In the genomic region with DNA sequence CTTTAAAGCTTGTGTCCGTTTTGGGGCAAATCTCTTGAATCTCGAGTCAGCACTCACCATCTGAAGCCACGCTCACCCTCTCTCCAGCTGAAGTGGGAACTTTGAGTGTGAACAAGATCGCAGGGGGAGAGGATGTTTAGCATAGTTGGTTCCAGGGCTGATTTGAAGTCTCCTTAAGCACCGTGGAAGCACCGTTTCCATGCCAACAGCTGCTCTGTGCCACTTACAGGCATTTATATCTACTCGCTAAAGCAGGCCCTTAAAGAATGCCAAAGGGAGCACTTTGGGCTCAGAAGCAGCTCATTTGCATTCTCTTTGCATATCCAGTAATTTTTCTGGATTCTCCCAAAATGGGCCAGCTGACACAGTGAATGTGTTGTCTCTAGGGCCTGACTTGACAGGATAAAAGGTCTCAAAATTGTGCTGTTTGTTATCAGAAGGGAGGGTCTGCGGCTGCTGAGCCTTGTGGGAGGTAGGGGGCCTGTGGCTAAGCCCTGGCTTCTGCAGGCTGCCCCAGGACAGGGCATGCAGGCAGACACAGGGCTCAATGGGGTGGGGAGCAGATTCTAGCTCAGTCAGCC, we compare ENCODE assay signal across 17 cellular contexts.
DNase-seq lines count a peak whose midpoint lies in the region; ATAC-seq and TF ChIP-seq lines count a peak whose summit lies in the region.
"Had no signal": no experiment of that assay in that cellular context is flagged by ENCODE, and none has a peak within 500 bp of the region (broad histone marks: within the 10 kb centered on the region; RNA-seq: fewer than 3 reads in every experiment).

No MANE protein-coding gene starts in this region.

- TF ChIP-seq CTCF in brain (conservative IDR thresholded peaks at IDR 0.05) = no peak
- TF ChIP-seq CTCF in lower lobe of right lung (IDR thresholded peaks at IDR 0.05) = no peak
- TF ChIP-seq CTCF in retinal pigment epithelial cell (conservative IDR thresholded peaks at IDR 0.05; ENCODE audit: low read depth, low read length) = no peak

- H3K27me3 Mint-ChIP-seq in brain = peaks cover 4% of the 10 kb centered on the region
- peaks cover 39 to 58% of the 10 kb centered on the region in 2 donors for H3K27me3 Mint-ChIP-seq in effector memory CD8-positive, alpha-beta T cell
- H3K27me3 Mint-ChIP-seq: activated naive CD8-positive, alpha-beta T cell had no signal

- intact Hi-C loops in lower lobe of right lung (cut with DNase I) = no loop called here

- DNase-seq in NCI-H2227 (lab: John Stamatoyannopoulos, UW; ENCODE audit: unreplicated experiment) (peak; percentile 57), lower lobe of right lung (no peak), retinal pigment epithelial cell (ENCODE audit: low read depth) (peak; percentile 1), AG20443 (ENCODE audit: low spot score) (no peak), DMS114 treated with DMSO at 0.1 percent for 48 hours (lab: John Stamatoyannopoulos, UW; ENCODE audit: unreplicated experiment) (no peak), AG08395 (ENCODE audit: low spot score) (no peak)
- no peak for DNase-seq in effector memory CD8-positive, alpha-beta T cell
- DNase-seq: activated CD4-positive, alpha-beta memory T cell treated with anti-CD3 and anti-CD28 coated beads for 36 hours; activated T-cell treated with anti-CD3 and anti-CD28 coated beads, Interleukin-2, amount 50 U/mL, for 48 hours; heart right ventricle; KBM-7; kidney; NCI-H1092 had no signal

- H3K4me3 ChIP-seq in lower lobe of right lung (no peak overlapping the region), retinal pigment epithelial cell (ENCODE audit: low read length) (no peak overlapping the region)
- H3K4me3 ChIP-seq: heart right ventricle, tibial nerve had no signal

- peak overlapping the region in 4 of 5 experiments; percentile 44 to 70 (median 52) for H3K4me3 Mint-ChIP-seq in brain
- no peak overlapping the region for H3K4me3 Mint-ChIP-seq in effector memory CD8-positive, alpha-beta T cell
- H3K4me3 Mint-ChIP-seq: activated CD4-positive, alpha-beta memory T cell treated with anti-CD3 and anti-CD28 coated beads for 36 hours; activated naive CD8-positive, alpha-beta T cell had no signal

- no peaks in the 10 kb centered on the region for H3K36me3 Mint-ChIP-seq in brain
- no peaks in the 10 kb centered on the region for H3K36me3 Mint-ChIP-seq in effector memory CD8-positive, alpha-beta T cell (ENCODE audit: insufficient read depth)
- H3K36me3 Mint-ChIP-seq: activated CD4-positive, alpha-beta memory T cell treated with anti-CD3 and anti-CD28 coated beads for 36 hours; activated naive CD8-positive, alpha-beta T cell had no signal

- no peaks in the 10 kb centered on the region for H3K9me3 ChIP-seq in lower lobe of right lung

- no peaks in the 10 kb centered on the region for H3K4me1 ChIP-seq in lower lobe of right lung
- H3K4me1 ChIP-seq: heart right ventricle, parathyroid adenoma, tibial nerve had no signal

- ATAC-seq in lower lobe of right lung = peak; percentile 78 to 81
- no peak for ATAC-seq in effector memory CD8-positive, alpha-beta T cell (replicated peaks)
- ATAC-seq: heart right ventricle had no signal

- peaks cover 0 to 6% (median 5%) of the 10 kb centered on the region in 5 experiments for H3K9me3 Mint-ChIP-seq in brain
- H3K9me3 Mint-ChIP-seq in effector memory CD8-positive, alpha-beta T cell = no peaks in the 10 kb centered on the region

- no peak overlapping the region for H3K27ac ChIP-seq in lower lobe of right lung
- H3K27ac ChIP-seq: heart right ventricle, parathyroid adenoma, tibial nerve had no signal

- peaks cover 5% of the 10 kb centered on the region for H3K27me3 ChIP-seq in lower lobe of right lung (ENCODE audit: low read depth)
- H3K27me3 ChIP-seq: tibial nerve had no signal

- no peaks in the 10 kb centered on the region for H3K36me3 ChIP-seq in lower lobe of right lung
- H3K36me3 ChIP-seq: heart right ventricle, tibial nerve had no signal

- peaks cover 74% of the 10 kb centered on the region for H3K4me1 Mint-ChIP-seq in brain
- H3K4me1 Mint-ChIP-seq in effector memory CD8-positive, alpha-beta T cell (ENCODE audit: low read depth in 2 of 2) = no peaks in the 10 kb centered on the region

- peak overlapping the region; percentile 90 to 99 (median 96) for H3K27ac Mint-ChIP-seq in brain
- no peak overlapping the region for H3K27ac Mint-ChIP-seq in effector memory CD8-positive, alpha-beta T cell
- H3K27ac Mint-ChIP-seq: activated CD4-positive, alpha-beta memory T cell treated with anti-CD3 and anti-CD28 coated beads for 36 hours; activated naive CD8-positive, alpha-beta T cell had no signal

Comparison
In these comparisons a context has a peak if more than half of its experiments do, and no peak if none do; other contexts are left out.
1. DNase-seq: peak in NCI-H2227 (single experiment) and retinal pigment epithelial cell (single experiment); none in lower lobe of right lung (single experiment), AG20443 (single experiment), effector memory CD8-positive, alpha-beta T cell (0 of 3), DMS114 treated with DMSO at 0.1 percent for 48 hours (single experiment) and AG08395 (single experiment).
2. H3K27ac Mint-ChIP-seq: peak in brain (5 of 5); none in effector memory CD8-positive, alpha-beta T cell (0 of 2).
3. H3K4me3 Mint-ChIP-seq: peak in brain (4 of 5); none in effector memory CD8-positive, alpha-beta T cell (0 of 2).